Comparison of ENCODE assay signal across 18 cellular contexts in the genomic region with DNA sequence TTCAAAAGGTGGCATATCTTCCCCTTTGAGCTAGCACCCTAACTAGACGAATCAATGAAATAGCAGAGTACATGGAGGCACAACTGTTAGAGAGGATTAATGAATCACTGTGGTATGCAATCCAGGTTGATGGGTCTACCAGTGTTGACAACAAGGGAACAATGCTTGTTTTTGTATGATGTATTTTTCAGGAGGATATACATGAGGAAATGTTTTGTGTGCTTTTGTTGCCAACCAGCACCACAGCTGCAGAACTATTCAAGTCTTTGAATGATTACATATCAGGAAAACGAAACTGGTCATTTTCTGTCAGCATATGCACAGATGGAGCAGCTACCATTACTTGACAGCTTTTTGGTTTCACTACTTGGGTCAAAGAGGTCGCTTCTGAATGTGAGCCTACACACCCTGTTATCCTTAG.
DNase-seq lines count a peak whose midpoint lies in the region; ATAC-seq, FAIRE-seq and TF ChIP-seq lines count a peak whose summit lies in the region.
"Had no signal": no experiment of that assay in that cellular context is flagged by ENCODE, and none has a peak within 500 bp of the region (broad histone marks: within the 10 kb centered on the region; RNA-seq: fewer than 3 reads in every experiment).

No MANE protein-coding gene starts in this region.

- H3K4me1 ChIP-seq in pancreas (peaks cover 0 to 3% (median 0%) of the 10 kb centered on the region in 3 donors), tibial artery (no peaks in the 10 kb centered on the region)
- H3K4me1 ChIP-seq: A549 had no signal

- 48 to 50% methylated on average over 3 of the region's 3 CpGs for WGBS in pancreas, 2 donors

- H3K4me3 ChIP-seq in pancreas, result no peak overlapping the region
- no peak overlapping the region for H3K4me3 ChIP-seq in tibial artery
- H3K4me3 ChIP-seq: A549, thoracic aorta had no signal

- H3K27ac ChIP-seq in pancreas (peak overlapping the region in 1 of 4 donors; percentile 14), tibial artery (no peak overlapping the region)
- H3K27ac ChIP-seq: A549, thoracic aorta had no signal

- POLR2A ChIA-PET in activated CD4-positive, alpha-beta T cell treated with anti-CD3 and anti-CD28 coated beads for 36 hours (lab: Charles Lee), result interaction anchor here (0.5 kb wide), 1 partner anchor 8 kb away, joined by 3 read pairs; no protein-coding TSS in a partner anchor

- H3K9me3 Mint-ChIP-seq in activated CD4-positive, alpha-beta T cell treated with anti-CD3 and anti-CD28 coated beads for 36 hours (ENCODE audit: low read depth), result peaks cover 6% of the 10 kb centered on the region
- H3K9me3 Mint-ChIP-seq: activated B cell treated with CpG ODN at 0.5 μM for 24 hours, neural crest cell had no signal

- H3K27me3 ChIP-seq in pancreas (no peaks in the 10 kb centered on the region), tibial artery (no peaks in the 10 kb centered on the region)

- no peak for FAIRE-seq in pancreas (lab: Jason Lieb, UNC)
- FAIRE-seq in frontal cortex (lab: Jason Lieb, UNC), result no peak
- FAIRE-seq: A549 had no signal

- H3K36me3 Mint-ChIP-seq in activated CD4-positive, alpha-beta T cell treated with anti-CD3 and anti-CD28 coated beads for 36 hours (ENCODE audit: low read depth), result peaks cover 2% of the 10 kb centered on the region
- H3K36me3 Mint-ChIP-seq: immature natural killer cell had no signal

- no peaks in the 10 kb centered on the region for H3K27me3 Mint-ChIP-seq in activated CD4-positive, alpha-beta T cell treated with anti-CD3 and anti-CD28 coated beads for 36 hours
- H3K27me3 Mint-ChIP-seq: activated B cell treated with CpG ODN at 0.5 μM for 24 hours; activated naive CD4-positive, alpha-beta T cell treated with anti-CD3 and anti-CD28 coated beads, Interleukin-2, amount 50 U/mL, for 24 hours had no signal

- intact Hi-C loops in activated CD4-positive, alpha-beta T cell treated with anti-CD3 and anti-CD28 coated beads for 36 hours (cut with DNase I, micrococcal nuclease), result loop anchor here in 1 of 2 experiments (2.0 kb wide), 1 partner anchor 44 kb away; no protein-coding TSS in a partner anchor
- intact Hi-C loops in pancreas (cut with DNase I), result no loop called here
- intact Hi-C loops in tibial artery (cut with DNase I; ENCODE audit: low total_unique reads), result no loop called here

- peak; percentile 51 for ATAC-seq in activated CD4-positive, alpha-beta T cell treated with anti-CD3 and anti-CD28 coated beads for 36 hours
- ATAC-seq in GM21367 (IDR thresholded peaks at IDR 0.05; ENCODE audit: unreplicated experiment) (peak; percentile 51), pancreas (peak in 3 of 4 donors; percentile 27 to 73 (median 72))
- ATAC-seq: A549 had no signal

- H3K4me3 Mint-ChIP-seq in activated CD4-positive, alpha-beta T cell treated with anti-CD3 and anti-CD28 coated beads for 36 hours, result no peak overlapping the region
- H3K4me3 Mint-ChIP-seq: activated B cell treated with CpG ODN at 0.5 μM for 24 hours; activated naive CD4-positive, alpha-beta T cell treated with anti-CD3 and anti-CD28 coated beads, Interleukin-2, amount 50 U/mL, for 24 hours; immature natural killer cell; neural crest cell had no signal

- DNase-seq in activated CD4-positive, alpha-beta T cell treated with anti-CD3 and anti-CD28 coated beads for 36 hours, result no peak
- no peak for DNase-seq in activated CD4-positive, alpha-beta T cell treated with anti-CD3 and anti-CD28 coated beads for 48 hours
- peak; percentile 50 for DNase-seq in NCI-H2227 (lab: John Stamatoyannopoulos, UW; ENCODE audit: unreplicated experiment)
- DNase-seq in pancreas, result no peak
- DNase-seq in tibial artery, result no peak
- DNase-seq in frontal cortex (ENCODE audit: low spot score in 2 of 2), result no peak
- DNase-seq in LoVo (ENCODE audit: low spot score), result no peak
- DNase-seq: activated B cell treated with CpG ODN at 0.5 μM for 24 hours; DND-41; erythroblast; immature natural killer cell; NCI-H1436; stimulated activated CD4-positive, alpha-beta T cell treated with anti-CD3 and anti-CD28 coated beads, Interleukin-2, amount 100 ng/mL, for 48 hours had no signal

- TF ChIP-seq CTCF in pancreas (IDR thresholded peaks at IDR 0.05) (no peak), tibial artery (IDR thresholded peaks at IDR 0.05) (no peak)

- H3K36me3 ChIP-seq in pancreas (no peaks in the 10 kb centered on the region), tibial artery (no peaks in the 10 kb centered on the region)
- H3K36me3 ChIP-seq: thoracic aorta had no signal

- H3K4me1 Mint-ChIP-seq in activated CD4-positive, alpha-beta T cell treated with anti-CD3 and anti-CD28 coated beads for 36 hours, result peaks cover 23% of the 10 kb centered on the region

- no peak overlapping the region for H3K27ac Mint-ChIP-seq in activated CD4-positive, alpha-beta T cell treated with anti-CD3 and anti-CD28 coated beads for 36 hours
- H3K27ac Mint-ChIP-seq: activated B cell treated with CpG ODN at 0.5 μM for 24 hours; activated naive CD4-positive, alpha-beta T cell treated with anti-CD3 and anti-CD28 coated beads, Interleukin-2, amount 50 U/mL, for 24 hours; immature natural killer cell had no signal

- H3K9me3 ChIP-seq in pancreas (no peaks in the 10 kb centered on the region), tibial artery (no peaks in the 10 kb centered on the region)
- H3K9me3 ChIP-seq: A549 had no signal

- CTCF ChIA-PET in activated CD4-positive, alpha-beta T cell treated with anti-CD3 and anti-CD28 coated beads for 36 hours (lab: Charles Lee), result no interaction called here
